10 cellular contexts compared by ENCODE assay signal in the genomic region with DNA sequence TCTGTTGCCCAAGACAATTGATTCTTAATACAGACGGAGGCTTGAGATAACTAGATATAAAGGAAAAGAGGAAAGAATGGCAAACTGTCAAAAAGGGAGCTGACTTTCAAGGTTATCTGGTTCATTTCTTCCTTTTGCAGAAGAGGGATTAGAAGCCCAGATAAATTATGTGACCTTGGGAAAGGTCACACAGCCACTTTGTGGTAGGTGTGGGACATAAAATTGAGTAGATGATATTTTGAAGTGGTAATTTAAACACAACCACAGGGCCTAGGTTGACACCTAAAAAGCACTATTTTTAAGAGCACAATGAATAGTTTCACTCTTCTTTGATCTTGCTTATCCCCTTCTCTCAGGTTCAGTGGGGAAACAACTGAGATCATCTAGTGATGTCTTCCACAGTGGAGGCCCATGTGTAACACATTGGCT. TPM values are rescaled to one million over a fixed set of nuclear protein-coding genes. Genes with fewer than 3 reads are reported as not detected.
A peak's percentile ranks its signal among the peaks of the same experiment; 100 is the strongest.
DNase-seq lines count a peak whose midpoint lies in the region; ATAC-seq and TF ChIP-seq lines count a peak whose summit lies in the region.
"Had no signal": no experiment of that assay in that cellular context is flagged by ENCODE, and none has a peak within 500 bp of the region (broad histone marks: within the 10 kb centered on the region; RNA-seq: fewer than 3 reads in every experiment).

No MANE protein-coding gene starts in this region.

- H3K27me3 ChIP-seq in OCI-LY3 (ENCODE audit: low read depth, low read length) (no peaks in the 10 kb centered on the region), lower lobe of right lung (ENCODE audit: low read depth) (no peaks in the 10 kb centered on the region)

- CTCF ChIA-PET in RWPE1 (lab: Yijun Ruan, JAX) = no interaction called here

- H3K9me3 ChIP-seq in OCI-LY3 (ENCODE audit: insufficient read depth, low read length) (no peaks in the 10 kb centered on the region), lower lobe of right lung (no peaks in the 10 kb centered on the region)

- no peaks in the 10 kb centered on the region for H3K79me2 ChIP-seq in OCI-LY3 (ENCODE audit: low read length)

- H3K4me2 ChIP-seq in OCI-LY3 (ENCODE audit: low read length) = peak overlapping the region; percentile 50

- ATAC-seq in GM18511 (IDR thresholded peaks at IDR 0.05; ENCODE audit: unreplicated experiment) (peak; percentile 57), GM21786 (IDR thresholded peaks at IDR 0.05; ENCODE audit: unreplicated experiment) (peak; percentile 50), lower lobe of right lung (no peak), HG02870 (IDR thresholded peaks at IDR 0.05; ENCODE audit: unreplicated experiment) (no peak), omental fat pad (ENCODE audit: low FRiP score) (no peak)
- ATAC-seq: Right ventricle myocardium inferior had no signal

- H3K36me3 ChIP-seq in OCI-LY3 (replicated peaks; ENCODE audit: low read depth, low read length) (no peaks in the 10 kb centered on the region), lower lobe of right lung (no peaks in the 10 kb centered on the region)

- H3K4me1 ChIP-seq in OCI-LY3 (ENCODE audit: low read length) = peaks cover 18% of the 10 kb centered on the region
- H3K4me1 ChIP-seq in lower lobe of right lung = peaks cover 16% of the 10 kb centered on the region

- TF ChIP-seq CTCF in OCI-LY3 (IDR thresholded peaks at IDR 0.05; ENCODE audit: low read depth, low read length) = no peak
- no peak for TF ChIP-seq CTCF in lower lobe of right lung (IDR thresholded peaks at IDR 0.05)
- TF ChIP-seq CTCF in RWPE1 (conservative IDR thresholded peaks at IDR 0.05; ENCODE audit: low read depth) = no peak
- no peak for TF ChIP-seq CTCF in omental fat pad (IDR thresholded peaks at IDR 0.05)

- H4K20me1 ChIP-seq in OCI-LY3 (ENCODE audit: insufficient read depth, low read length) = no peaks in the 10 kb centered on the region

- H3K27ac ChIP-seq in OCI-LY3 (ENCODE audit: low read length) (no peak overlapping the region; the same call in 1 of the 2 replicates), lower lobe of right lung (peak overlapping the region; percentile 51), RWPE1 (no peak overlapping the region)

- intact Hi-C loops in lower lobe of right lung (cut with DNase I) = no loop called here

- H2AFZ ChIP-seq in OCI-LY3 (ENCODE audit: low read depth, low read length) = peak overlapping the region; percentile 88

- POLR2A ChIA-PET in RWPE1 (lab: Yijun Ruan, JAX; ENCODE audit: low non-redundant PET) = no interaction called here

- DNase-seq in lower lobe of right lung (no peak), RWPE1 (ENCODE audit: low spot score) (no peak), HuH-7 (ENCODE audit: low spot score) (no peak), omental fat pad (ENCODE audit: low spot score) (no peak)
- DNase-seq: NCI-H1417 treated with DMSO at 0.1 percent for 48 hours had no signal

- H3K4me3 ChIP-seq in OCI-LY3 (ENCODE audit: low read length) (peak overlapping the region; percentile 10; the same call in 1 of the 2 replicates), lower lobe of right lung (no peak overlapping the region)

- peak overlapping the region; percentile 18; the same call in 1 of the 2 replicates for H3K9ac ChIP-seq in OCI-LY3 (ENCODE audit: low read length)

RNA-seq across cellular contexts. Expression of a gene that starts 16.9 kb away (rescaled TPM):
- total RNA-seq in lower lobe of right lung (46.9 TPM), omental fat pad (100 to 1,000 TPM in 2 of 4 donors, 10 to 100 TPM in 2; 83.4 to 172 (median 113) TPM)

Comparison
In these comparisons a context has a peak if more than half of its experiments do, and no peak if none do; other contexts are left out.
1. ATAC-seq: peak in GM18511 (single experiment) and GM21786 (single experiment); none in lower lobe of right lung (0 of 2), HG02870 (single experiment) and omental fat pad (single experiment).